8 cellular contexts compared by ENCODE assay signal in the genomic region with DNA sequence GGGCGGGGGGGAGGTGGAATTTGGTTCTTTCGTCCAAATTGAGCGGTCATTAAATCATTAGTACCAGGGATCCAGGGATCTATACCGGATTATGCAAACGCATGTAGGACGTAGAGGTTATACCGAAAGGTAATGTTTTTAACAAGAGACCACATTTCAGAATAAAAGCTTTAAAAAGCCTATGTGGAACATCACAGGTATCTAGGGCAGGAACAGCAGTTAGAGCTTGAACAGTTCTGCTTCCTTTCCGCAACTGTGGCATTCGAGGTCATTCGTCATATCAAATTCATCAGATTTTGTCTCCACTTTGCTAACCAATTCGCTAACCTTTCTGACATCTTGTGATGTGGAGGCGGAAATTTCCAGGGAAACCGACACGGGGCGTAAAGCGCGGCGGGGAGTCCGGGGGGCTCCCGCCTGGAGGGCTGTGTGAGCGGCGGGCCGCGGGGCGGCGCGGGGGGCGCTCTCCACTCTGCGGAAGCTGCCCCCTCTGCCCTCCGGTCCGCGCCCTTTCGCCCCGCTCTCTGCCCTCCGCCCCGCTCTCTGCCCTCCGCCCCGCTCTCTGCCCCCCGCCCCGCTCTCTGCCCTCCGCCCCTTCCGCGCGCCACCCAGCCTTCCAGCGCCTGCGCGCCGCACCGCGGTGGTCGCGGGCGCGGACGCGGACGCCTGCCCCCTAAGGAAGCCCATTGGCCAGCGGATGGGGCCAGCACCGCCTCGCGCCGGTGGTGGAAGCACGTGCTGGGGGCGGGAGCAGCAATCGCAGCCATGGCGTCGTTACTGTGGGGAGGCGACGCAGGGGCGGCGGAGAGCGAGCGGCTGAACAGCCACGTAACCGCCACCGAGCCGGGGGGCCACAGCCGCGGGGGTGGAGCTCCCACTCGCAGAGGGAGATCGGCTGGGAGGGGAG. TPM values are rescaled to one million over a fixed set of nuclear protein-coding genes. Genes with fewer than 3 reads are reported as not detected.
A peak's percentile ranks its signal among the peaks of the same experiment; 100 is the strongest.
DNase-seq lines count a peak whose midpoint lies in the region; ATAC-seq and TF ChIP-seq lines count a peak whose summit lies in the region.

DDX25 (plus strand) TSS at position 756 of the 907 bp plus-strand sequence; CDS start at position 766, 10 bp downstream.

- H3K36me3 ChIP-seq in esophagus muscularis mucosa (peaks cover 0 to 15% (median 14%) of the 10 kb centered on the region in 4 donors), neural cell (ENCODE audit: insufficient read depth, low read length) (no peaks in the 10 kb centered on the region)

- POLR2A ChIA-PET in activated CD4-positive, alpha-beta T cell treated with anti-CD3 and anti-CD28 coated beads, Interleukin-2, amount 10 ng/mL, durations not matched to agents 7 days and 5 days (lab: Charles Lee), result interaction anchor here (0.7 to 1.3 kb wide), 2 partner anchors 16 to 840 kb away, joined by 3 to 7 read pairs; no protein-coding TSS in a partner anchor

- H3K79me2 ChIP-seq in neural cell (replicated peaks; ENCODE audit: insufficient read depth, low read length), result peaks cover 7% of the 10 kb centered on the region

- no peaks in the 10 kb centered on the region for H3K9me3 ChIP-seq in esophagus muscularis mucosa
- no peaks in the 10 kb centered on the region for H3K9me3 ChIP-seq in neural cell (ENCODE audit: low read length)

- 4% methylated on average over 19 of the region's 81 CpGs for WGBS in esophagus muscularis mucosa

- no peaks in the 10 kb centered on the region for H3K9me3 Mint-ChIP-seq in activated naive CD4-positive, alpha-beta T cell treated with anti-CD3 and anti-CD28 coated beads, Interleukin-2, amount 10 ng/mL, durations not matched to agents 7 days and 5 days
- H3K9me3 Mint-ChIP-seq in activated CD4-positive, alpha-beta T cell treated with anti-CD3 and anti-CD28 coated beads, Interleukin-2, amount 10 ng/mL, durations not matched to agents 7 days and 5 days, result no peaks in the 10 kb centered on the region

- peak within 1 kb of the TSS; percentile 94 for H3K4me3 Mint-ChIP-seq in activated naive CD4-positive, alpha-beta T cell treated with anti-CD3 and anti-CD28 coated beads, Interleukin-2, amount 10 ng/mL, durations not matched to agents 7 days and 5 days
- peak within 1 kb of the TSS; percentile 93 for H3K4me3 Mint-ChIP-seq in activated CD4-positive, alpha-beta T cell treated with anti-CD3 and anti-CD28 coated beads, Interleukin-2, amount 10 ng/mL, durations not matched to agents 7 days and 5 days

- peaks cover 27% of the 10 kb centered on the region for H3K4me1 Mint-ChIP-seq in activated naive CD4-positive, alpha-beta T cell treated with anti-CD3 and anti-CD28 coated beads, Interleukin-2, amount 10 ng/mL, durations not matched to agents 7 days and 5 days
- peaks cover 29% of the 10 kb centered on the region for H3K4me1 Mint-ChIP-seq in activated CD4-positive, alpha-beta T cell treated with anti-CD3 and anti-CD28 coated beads, Interleukin-2, amount 10 ng/mL, durations not matched to agents 7 days and 5 days

- H3K27me3 ChIP-seq in esophagus muscularis mucosa (peaks cover 0 to 34% (median 17%) of the 10 kb centered on the region in 4 donors), neural cell (ENCODE audit: insufficient read depth, low read depth, low read length) (no peaks in the 10 kb centered on the region)

- peak within 1 kb of the TSS; percentile 91 for H3K4me2 ChIP-seq in neural cell (ENCODE audit: low read length)

- ATAC-seq in HG02623 (IDR thresholded peaks at IDR 0.05; ENCODE audit: unreplicated experiment), result no peak
- no peak for ATAC-seq in GM18909 (IDR thresholded peaks at IDR 0.05; ENCODE audit: poor library complexity, unreplicated experiment)

- TF ChIP-seq CTCF in esophagus muscularis mucosa (IDR thresholded peaks at IDR 0.05) (no peak), neural cell (IDR thresholded peaks at IDR 0.05; ENCODE audit: poor library complexity, severe bottlenecking) (no peak)

- no peaks in the 10 kb centered on the region for H4K20me1 ChIP-seq in neural cell (ENCODE audit: insufficient read depth)

- peak within 1 kb of the TSS; percentile 90 for H3K27ac Mint-ChIP-seq in activated naive CD4-positive, alpha-beta T cell treated with anti-CD3 and anti-CD28 coated beads, Interleukin-2, amount 10 ng/mL, durations not matched to agents 7 days and 5 days
- peak within 1 kb of the TSS; percentile 88 for H3K27ac Mint-ChIP-seq in activated CD4-positive, alpha-beta T cell treated with anti-CD3 and anti-CD28 coated beads, Interleukin-2, amount 10 ng/mL, durations not matched to agents 7 days and 5 days

- CTCF ChIA-PET in activated naive CD4-positive, alpha-beta T cell treated with anti-CD3 and anti-CD28 coated beads, Interleukin-2, amount 10 ng/mL, durations not matched to agents 7 days and 5 days (lab: Charles Lee), result interaction anchor here (1.1 to 1.3 kb wide), 3 partner anchors 13 to 19 kb away, joined by 3 read pairs; no protein-coding TSS in a partner anchor
- CTCF ChIA-PET in activated CD4-positive, alpha-beta T cell treated with anti-CD3 and anti-CD28 coated beads, Interleukin-2, amount 10 ng/mL, durations not matched to agents 7 days and 5 days (lab: Charles Lee), result interaction anchor here (0.6 to 1.8 kb wide), 4 partner anchors 14 to 225 kb away, joined by 3 to 9 read pairs (median 4); partner anchors contain the start of gene HYLS1

- peak within 1 kb of the TSS; percentile 51 for H2AFZ ChIP-seq in neural cell (ENCODE audit: low read depth, low read length)

- peaks cover 17 to 29% (median 27%) of the 10 kb centered on the region in 4 donors for H3K4me1 ChIP-seq in esophagus muscularis mucosa

- H3K9me2 ChIP-seq in neural cell (ENCODE audit: insufficient read depth, low read length), result no peaks in the 10 kb centered on the region

- TF ChIP-seq RAD21 in neural cell (conservative IDR thresholded peaks at IDR 0.05), result no peak

- peaks cover 31% of the 10 kb centered on the region for H3K36me3 Mint-ChIP-seq in activated naive CD4-positive, alpha-beta T cell treated with anti-CD3 and anti-CD28 coated beads, Interleukin-2, amount 10 ng/mL, durations not matched to agents 7 days and 5 days
- H3K36me3 Mint-ChIP-seq in activated CD4-positive, alpha-beta T cell treated with anti-CD3 and anti-CD28 coated beads, Interleukin-2, amount 10 ng/mL, durations not matched to agents 7 days and 5 days (ENCODE audit: low read depth), result peaks cover 29% of the 10 kb centered on the region

- no peak for TF ChIP-seq POLR2A in esophagus muscularis mucosa (IDR thresholded peaks at IDR 0.05; ENCODE audit: low read depth)

- H3K27me3 Mint-ChIP-seq in activated naive CD4-positive, alpha-beta T cell treated with anti-CD3 and anti-CD28 coated beads, Interleukin-2, amount 10 ng/mL, durations not matched to agents 7 days and 5 days, result peaks cover 39% of the 10 kb centered on the region
- peaks cover 36% of the 10 kb centered on the region for H3K27me3 Mint-ChIP-seq in activated CD4-positive, alpha-beta T cell treated with anti-CD3 and anti-CD28 coated beads, Interleukin-2, amount 10 ng/mL, durations not matched to agents 7 days and 5 days

- peak; percentile 57 for DNase-seq in activated naive CD4-positive, alpha-beta T cell treated with anti-CD3 and anti-CD28 coated beads, Interleukin-2, amount 10 ng/mL, durations not matched to agents 7 days and 5 days
- DNase-seq in activated naive CD4-positive, alpha-beta T cell treated with anti-CD3 and anti-CD28 coated beads, Interleukin-2, amount 50 U/mL, for 16 hours, result no peak
- no peak for DNase-seq in activated CD4-positive, alpha-beta T cell treated with anti-CD3 and anti-CD28 coated beads, Interleukin-2, amount 10 ng/mL, durations not matched to agents 7 days and 5 days
- DNase-seq in esophagus muscularis mucosa (ENCODE audit: extremely low spot score) (no peak), SW480 (ENCODE audit: low spot score) (no peak)

- H3K27ac ChIP-seq in esophagus muscularis mucosa (replicated peaks in 1 of 4) (no peak within 1 kb of the TSS), neural cell (ENCODE audit: low read length) (peak within 1 kb of the TSS; percentile 84)

- H3K9ac ChIP-seq in neural cell (ENCODE audit: low read length), result peak within 1 kb of the TSS; percentile 73

- intact Hi-C loops in esophagus muscularis mucosa (cut with DNase I), result no loop called here

- H3K4me3 ChIP-seq in esophagus muscularis mucosa (peak within 1 kb of the TSS; percentile 60 to 70 (median 65)), neural cell (ENCODE audit: low read length) (peak within 1 kb of the TSS; percentile 76)

- H3F3A ChIP-seq in neural cell (ENCODE audit: insufficient read depth, low read length, poor library complexity, severe bottlenecking), result no peaks in the 10 kb centered on the region

- TF ChIP-seq EP300 in esophagus muscularis mucosa (IDR thresholded peaks at IDR 0.05) (no peak), neural cell (conservative IDR thresholded peaks at IDR 0.05; ENCODE audit: poor library complexity, severe bottlenecking) (no peak)

TF ChIP-seq in neural cell, 6 proteins besides CTCF, POLR2A, EP300 and RAD21 (continues in another document):
- no peak for TF ChIP-seq SMC3 (conservative IDR thresholded peaks at IDR 0.05; ENCODE audit: poor library complexity)
- peak; percentile 64 for TF ChIP-seq MXI1 (conservative IDR thresholded peaks at IDR 0.05; ENCODE audit: poor library complexity, severe bottlenecking)

RNA-seq across cellular contexts. Expression of gene DDX25, which starts in this region (rescaled TPM):
- total RNA-seq in activated CD4-positive, alpha-beta T cell treated with anti-CD3 and anti-CD28 coated beads, Interleukin-2, amount 10 ng/mL, durations not matched to agents 7 days and 5 days, result under 1 TPM in 1 of 2 experiments, not detected in 1; 0.12 TPM
- total RNA-seq in esophagus muscularis mucosa, result under 1 TPM in 2 of 4 donors, not detected in 2; 0.06 to 0.17 TPM
- polyA plus RNA-seq in neural cell, result 66.4 and 67.1 TPM in 2 replicates
- polyA minus RNA-seq in neural cell, result 30.2 and 36.9 TPM in 2 replicates
